Comparison of ENCODE assay signal across 8 cellular contexts in genomic region chr4:2417196-2417764, GRCh38.
DNase-seq lines count a peak whose midpoint lies in the region; ATAC-seq lines count a peak whose summit lies in the region.

No MANE protein-coding gene starts in this region.

- H3K27me3 Mint-ChIP-seq in stimulated activated memory B cell treated with anti-CD40 and anti-IgM and Interleukin-4, amounts not matched to agents 10 μg/mL and 1 μg/mL and 100 μg/mL, for 72 hours: peaks cover 58% of the 10 kb centered on the region

- peaks cover 73% of the 10 kb centered on the region for H3K27me3 ChIP-seq in iPS-15b (ENCODE audit: control insufficient read depth, insufficient read depth, low read length)

- no peaks in the 10 kb centered on the region for H3K36me3 ChIP-seq in iPS-15b (ENCODE audit: control insufficient read depth, insufficient read depth, low read length)

- H3K27ac Mint-ChIP-seq in stimulated activated memory B cell treated with anti-CD40 and anti-IgM and Interleukin-4, amounts not matched to agents 10 μg/mL and 1 μg/mL and 100 μg/mL, for 72 hours: peak overlapping the region; percentile 36

- H3K4me1 Mint-ChIP-seq in stimulated activated memory B cell treated with anti-CD40 and anti-IgM and Interleukin-4, amounts not matched to agents 10 μg/mL and 1 μg/mL and 100 μg/mL, for 72 hours: peaks cover 52% of the 10 kb centered on the region

- H3K4me3 Mint-ChIP-seq in stimulated activated memory B cell treated with anti-CD40 and anti-IgM and Interleukin-4, amounts not matched to agents 10 μg/mL and 1 μg/mL and 100 μg/mL, for 72 hours: peak overlapping the region; percentile 88

- no peak overlapping the region for H3K9ac ChIP-seq in iPS-15b (ENCODE audit: low read depth, low read length)

- no peaks in the 10 kb centered on the region for H3K9me3 Mint-ChIP-seq in stimulated activated memory B cell treated with anti-CD40 and anti-IgM and Interleukin-4, amounts not matched to agents 10 μg/mL and 1 μg/mL and 100 μg/mL, for 72 hours

- no peak for ATAC-seq in stimulated activated memory B cell treated with anti-CD40 and anti-IgM and Interleukin-4, amounts not matched to agents 10 μg/mL and 1 μg/mL and 100 μg/mL, for 72 hours
- ATAC-seq in HG03565 (IDR thresholded peaks at IDR 0.05; ENCODE audit: unreplicated experiment): no peak
- ATAC-seq in GM19023 (IDR thresholded peaks at IDR 0.05; ENCODE audit: unreplicated experiment): no peak

- DNase-seq in DMS53 (lab: John Stamatoyannopoulos, UW) (peak; percentile 73), DMS53 treated with DMSO at 0.1 percent for 48 hours (lab: John Stamatoyannopoulos, UW; ENCODE audit: unreplicated experiment) (no peak), NCI-H2107 (lab: John Stamatoyannopoulos, UW) (no peak)
- DNase-seq in activated T-cell treated with anti-CD3 and anti-CD28 coated beads, Interleukin-2, amount 50 U/mL, for 1 hour: peak; percentile 53

- no peaks in the 10 kb centered on the region for H3K9me3 ChIP-seq in iPS-15b (ENCODE audit: control insufficient read depth, insufficient read depth, low read length)

- no peaks in the 10 kb centered on the region for H3K36me3 Mint-ChIP-seq in stimulated activated memory B cell treated with anti-CD40 and anti-IgM and Interleukin-4, amounts not matched to agents 10 μg/mL and 1 μg/mL and 100 μg/mL, for 72 hours

- H3K4me1 ChIP-seq in iPS-15b (ENCODE audit: control insufficient read depth, insufficient read depth, low read length): peaks cover 6% of the 10 kb centered on the region

- peak overlapping the region; percentile 58 for H3K4me3 ChIP-seq in iPS-15b (ENCODE audit: low read depth, low read length)

Comparison
In these comparisons a context has a peak if more than half of its experiments do, and no peak if none do; other contexts are left out.
1. DNase-seq: peak in DMS53 (single experiment) and activated T-cell treated with anti-CD3 and anti-CD28 coated beads, Interleukin-2, amount 50 U/mL, for 1 hour (single experiment); none in DMS53 treated with DMSO at 0.1 percent for 48 hours (single experiment) and NCI-H2107 (single experiment).